In the genomic region with DNA sequence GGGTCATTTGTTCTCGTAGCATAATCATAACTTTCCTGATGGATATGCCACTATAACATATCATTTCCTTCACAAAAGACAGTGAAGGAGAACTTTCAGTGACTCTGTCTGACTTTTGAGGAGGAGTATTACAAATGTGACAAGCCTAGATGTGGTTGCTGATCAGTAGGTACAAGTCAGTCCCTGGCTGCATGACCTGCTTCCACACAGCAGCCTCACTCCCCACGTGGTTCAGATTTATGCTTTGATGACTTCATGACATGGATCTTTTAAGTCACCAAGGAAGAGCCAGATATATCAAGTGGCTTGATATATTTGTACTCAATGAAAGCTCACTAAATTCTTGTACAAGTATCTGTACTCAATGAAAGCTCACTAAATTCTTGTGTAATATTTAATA, we compare ENCODE assay signal across 2 cellular contexts.
A peak's percentile ranks its signal among the peaks of the same experiment; 100 is the strongest.
TF ChIP-seq lines count a peak whose summit lies in the region.

No MANE protein-coding gene starts in this region.

TF ChIP-seq in K562, 482 proteins besides CTCF, POLR2A, EP300 and RAD21:
- TF ChIP-seq, protein P1, sequence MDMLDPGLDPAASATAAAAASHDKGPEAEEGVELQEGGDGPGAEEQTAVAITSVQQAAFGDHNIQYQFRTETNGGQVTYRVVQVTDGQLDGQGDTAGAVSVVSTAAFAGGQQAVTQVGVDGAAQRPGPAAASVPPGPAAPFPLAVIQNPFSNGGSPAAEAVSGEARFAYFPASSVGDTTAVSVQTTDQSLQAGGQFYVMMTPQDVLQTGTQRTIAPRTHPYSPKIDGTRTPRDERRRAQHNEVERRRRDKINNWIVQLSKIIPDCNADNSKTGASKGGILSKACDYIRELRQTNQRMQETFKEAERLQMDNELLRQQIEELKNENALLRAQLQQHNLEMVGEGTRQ (CRISPR knock-in tag; IDR thresholded peaks at IDR 0.05): 0 out of 2 replicates have a peak, but pooled peaks have one; percentile 32
- no peak for TF ChIP-seq MEIS2 (IDR thresholded peaks at IDR 0.05; ENCODE audit: partially characterized antibody)
- TF ChIP-seq, protein P2, sequence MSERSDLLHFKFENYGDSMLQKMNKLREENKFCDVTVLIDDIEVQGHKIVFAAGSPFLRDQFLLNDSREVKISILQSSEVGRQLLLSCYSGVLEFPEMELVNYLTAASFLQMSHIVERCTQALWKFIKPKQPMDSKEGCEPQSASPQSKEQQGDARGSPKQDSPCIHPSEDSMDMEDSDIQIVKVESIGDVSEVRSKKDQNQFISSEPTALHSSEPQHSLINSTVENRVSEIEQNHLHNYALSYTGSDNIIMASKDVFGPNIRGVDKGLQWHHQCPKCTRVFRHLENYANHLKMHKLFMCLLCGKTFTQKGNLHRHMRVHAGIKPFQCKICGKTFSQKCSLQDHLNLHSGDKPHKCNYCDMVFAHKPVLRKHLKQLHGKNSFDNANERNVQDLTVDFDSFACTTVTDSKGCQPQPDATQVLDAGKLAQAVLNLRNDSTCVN (CRISPR knock-in tag; IDR thresholded peaks at IDR 0.05): no peak
TF ChIP-seq in K562: peak in this region for 1.

TF ChIP-seq in GM23338, 12 proteins besides CTCF, POLR2A, EP300 and RAD21:
- no peak for TF ChIP-seq ZNF331 (CRISPR knock-in tag; IDR thresholded peaks at IDR 0.05; ENCODE audit: low read depth)
- no peak for TF ChIP-seq NANOG (IDR thresholded peaks at IDR 0.05; ENCODE audit: borderline replicate concordance)
- TF ChIP-seq, protein P3, sequence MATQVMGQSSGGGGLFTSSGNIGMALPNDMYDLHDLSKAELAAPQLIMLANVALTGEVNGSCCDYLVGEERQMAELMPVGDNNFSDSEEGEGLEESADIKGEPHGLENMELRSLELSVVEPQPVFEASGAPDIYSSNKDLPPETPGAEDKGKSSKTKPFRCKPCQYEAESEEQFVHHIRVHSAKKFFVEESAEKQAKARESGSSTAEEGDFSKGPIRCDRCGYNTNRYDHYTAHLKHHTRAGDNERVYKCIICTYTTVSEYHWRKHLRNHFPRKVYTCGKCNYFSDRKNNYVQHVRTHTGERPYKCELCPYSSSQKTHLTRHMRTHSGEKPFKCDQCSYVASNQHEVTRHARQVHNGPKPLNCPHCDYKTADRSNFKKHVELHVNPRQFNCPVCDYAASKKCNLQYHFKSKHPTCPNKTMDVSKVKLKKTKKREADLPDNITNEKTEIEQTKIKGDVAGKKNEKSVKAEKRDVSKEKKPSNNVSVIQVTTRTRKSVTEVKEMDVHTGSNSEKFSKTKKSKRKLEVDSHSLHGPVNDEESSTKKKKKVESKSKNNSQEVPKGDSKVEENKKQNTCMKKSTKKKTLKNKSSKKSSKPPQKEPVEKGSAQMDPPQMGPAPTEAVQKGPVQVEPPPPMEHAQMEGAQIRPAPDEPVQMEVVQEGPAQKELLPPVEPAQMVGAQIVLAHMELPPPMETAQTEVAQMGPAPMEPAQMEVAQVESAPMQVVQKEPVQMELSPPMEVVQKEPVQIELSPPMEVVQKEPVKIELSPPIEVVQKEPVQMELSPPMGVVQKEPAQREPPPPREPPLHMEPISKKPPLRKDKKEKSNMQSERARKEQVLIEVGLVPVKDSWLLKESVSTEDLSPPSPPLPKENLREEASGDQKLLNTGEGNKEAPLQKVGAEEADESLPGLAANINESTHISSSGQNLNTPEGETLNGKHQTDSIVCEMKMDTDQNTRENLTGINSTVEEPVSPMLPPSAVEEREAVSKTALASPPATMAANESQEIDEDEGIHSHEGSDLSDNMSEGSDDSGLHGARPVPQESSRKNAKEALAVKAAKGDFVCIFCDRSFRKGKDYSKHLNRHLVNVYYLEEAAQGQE (IDR thresholded peaks at IDR 0.05; ENCODE audit: unreplicated experiment): no peak
- no peak for TF ChIP-seq STAT1 (IDR thresholded peaks at IDR 0.05; ENCODE audit: unreplicated experiment)
- TF ChIP-seq ZNF114 (CRISPR knock-in tag; IDR thresholded peaks at IDR 0.05): no peak
- no peak for TF ChIP-seq JUNB (IDR thresholded peaks at IDR 0.05; ENCODE audit: unreplicated experiment)
- no peak for TF ChIP-seq EZH2phosphoT487 (IDR thresholded peaks at IDR 0.05; ENCODE audit: unreplicated experiment)
- TF ChIP-seq, protein P4, sequence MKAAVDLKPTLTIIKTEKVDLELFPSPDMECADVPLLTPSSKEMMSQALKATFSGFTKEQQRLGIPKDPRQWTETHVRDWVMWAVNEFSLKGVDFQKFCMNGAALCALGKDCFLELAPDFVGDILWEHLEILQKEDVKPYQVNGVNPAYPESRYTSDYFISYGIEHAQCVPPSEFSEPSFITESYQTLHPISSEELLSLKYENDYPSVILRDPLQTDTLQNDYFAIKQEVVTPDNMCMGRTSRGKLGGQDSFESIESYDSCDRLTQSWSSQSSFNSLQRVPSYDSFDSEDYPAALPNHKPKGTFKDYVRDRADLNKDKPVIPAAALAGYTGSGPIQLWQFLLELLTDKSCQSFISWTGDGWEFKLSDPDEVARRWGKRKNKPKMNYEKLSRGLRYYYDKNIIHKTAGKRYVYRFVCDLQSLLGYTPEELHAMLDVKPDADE (IDR thresholded peaks at IDR 0.05): no peak
- TF ChIP-seq POLR2AphosphoS5 (IDR thresholded peaks at IDR 0.05; ENCODE audit: low read depth): no peak
- TF ChIP-seq, protein P5, sequence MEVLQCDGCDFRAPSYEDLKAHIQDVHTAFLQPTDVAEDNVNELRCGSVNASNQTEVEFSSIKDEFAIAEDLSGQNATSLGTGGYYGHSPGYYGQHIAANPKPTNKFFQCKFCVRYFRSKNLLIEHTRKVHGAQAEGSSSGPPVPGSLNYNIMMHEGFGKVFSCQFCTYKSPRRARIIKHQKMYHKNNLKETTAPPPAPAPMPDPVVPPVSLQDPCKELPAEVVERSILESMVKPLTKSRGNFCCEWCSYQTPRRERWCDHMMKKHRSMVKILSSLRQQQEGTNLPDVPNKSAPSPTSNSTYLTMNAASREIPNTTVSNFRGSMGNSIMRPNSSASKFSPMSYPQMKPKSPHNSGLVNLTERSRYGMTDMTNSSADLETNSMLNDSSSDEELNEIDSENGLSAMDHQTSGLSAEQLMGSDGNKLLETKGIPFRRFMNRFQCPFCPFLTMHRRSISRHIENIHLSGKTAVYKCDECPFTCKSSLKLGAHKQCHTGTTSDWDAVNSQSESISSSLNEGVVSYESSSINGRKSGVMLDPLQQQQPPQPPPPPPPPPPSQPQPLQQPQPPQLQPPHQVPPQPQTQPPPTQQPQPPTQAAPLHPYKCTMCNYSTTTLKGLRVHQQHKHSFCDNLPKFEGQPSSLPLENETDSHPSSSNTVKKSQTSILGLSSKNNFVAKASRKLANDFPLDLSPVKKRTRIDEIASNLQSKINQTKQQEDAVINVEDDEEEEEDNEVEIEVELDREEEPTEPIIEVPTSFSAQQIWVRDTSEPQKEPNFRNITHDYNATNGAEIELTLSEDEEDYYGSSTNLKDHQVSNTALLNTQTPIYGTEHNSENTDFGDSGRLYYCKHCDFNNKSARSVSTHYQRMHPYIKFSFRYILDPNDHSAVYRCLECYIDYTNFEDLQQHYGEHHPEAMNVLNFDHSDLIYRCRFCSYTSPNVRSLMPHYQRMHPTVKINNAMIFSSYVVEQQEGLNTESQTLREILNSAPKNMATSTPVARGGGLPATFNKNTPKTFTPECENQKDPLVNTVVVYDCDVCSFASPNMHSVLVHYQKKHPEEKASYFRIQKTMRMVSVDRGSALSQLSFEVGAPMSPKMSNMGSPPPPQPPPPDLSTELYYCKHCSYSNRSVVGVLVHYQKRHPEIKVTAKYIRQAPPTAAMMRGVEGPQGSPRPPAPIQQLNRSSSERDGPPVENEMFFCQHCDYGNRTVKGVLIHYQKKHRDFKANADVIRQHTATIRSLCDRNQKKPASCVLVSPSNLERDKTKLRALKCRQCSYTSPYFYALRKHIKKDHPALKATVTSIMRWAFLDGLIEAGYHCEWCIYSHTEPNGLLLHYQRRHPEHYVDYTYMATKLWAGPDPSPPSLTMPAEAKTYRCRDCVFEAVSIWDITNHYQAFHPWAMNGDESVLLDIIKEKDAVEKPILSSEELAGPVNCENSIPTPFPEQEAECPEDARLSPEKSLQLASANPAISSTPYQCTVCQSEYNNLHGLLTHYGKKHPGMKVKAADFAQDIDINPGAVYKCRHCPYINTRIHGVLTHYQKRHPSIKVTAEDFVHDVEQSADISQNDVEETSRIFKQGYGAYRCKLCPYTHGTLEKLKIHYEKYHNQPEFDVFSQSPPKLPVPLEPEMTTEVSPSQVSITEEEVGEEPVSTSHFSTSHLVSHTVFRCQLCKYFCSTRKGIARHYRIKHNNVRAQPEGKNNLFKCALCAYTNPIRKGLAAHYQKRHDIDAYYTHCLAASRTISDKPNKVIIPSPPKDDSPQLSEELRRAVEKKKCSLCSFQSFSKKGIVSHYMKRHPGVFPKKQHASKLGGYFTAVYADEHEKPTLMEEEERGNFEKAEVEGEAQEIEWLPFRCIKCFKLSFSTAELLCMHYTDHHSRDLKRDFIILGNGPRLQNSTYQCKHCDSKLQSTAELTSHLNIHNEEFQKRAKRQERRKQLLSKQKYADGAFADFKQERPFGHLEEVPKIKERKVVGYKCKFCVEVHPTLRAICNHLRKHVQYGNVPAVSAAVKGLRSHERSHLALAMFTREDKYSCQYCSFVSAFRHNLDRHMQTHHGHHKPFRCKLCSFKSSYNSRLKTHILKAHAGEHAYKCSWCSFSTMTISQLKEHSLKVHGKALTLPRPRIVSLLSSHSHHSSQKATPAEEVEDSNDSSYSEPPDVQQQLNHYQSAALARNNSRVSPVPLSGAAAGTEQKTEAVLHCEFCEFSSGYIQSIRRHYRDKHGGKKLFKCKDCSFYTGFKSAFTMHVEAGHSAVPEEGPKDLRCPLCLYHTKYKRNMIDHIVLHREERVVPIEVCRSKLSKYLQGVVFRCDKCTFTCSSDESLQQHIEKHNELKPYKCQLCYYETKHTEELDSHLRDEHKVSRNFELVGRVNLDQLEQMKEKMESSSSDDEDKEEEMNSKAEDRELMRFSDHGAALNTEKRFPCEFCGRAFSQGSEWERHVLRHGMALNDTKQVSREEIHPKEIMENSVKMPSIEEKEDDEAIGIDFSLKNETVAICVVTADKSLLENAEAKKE (CRISPR knock-in tag; IDR thresholded peaks at IDR 0.05): no peak
- TF ChIP-seq EZH2 (IDR thresholded peaks at IDR 0.05; ENCODE audit: low read depth, unreplicated experiment): no peak
- no peak for TF ChIP-seq CREB1 (CRISPR knock-in tag; IDR thresholded peaks at IDR 0.05; ENCODE audit: low read depth)
